In the genomic region with DNA sequence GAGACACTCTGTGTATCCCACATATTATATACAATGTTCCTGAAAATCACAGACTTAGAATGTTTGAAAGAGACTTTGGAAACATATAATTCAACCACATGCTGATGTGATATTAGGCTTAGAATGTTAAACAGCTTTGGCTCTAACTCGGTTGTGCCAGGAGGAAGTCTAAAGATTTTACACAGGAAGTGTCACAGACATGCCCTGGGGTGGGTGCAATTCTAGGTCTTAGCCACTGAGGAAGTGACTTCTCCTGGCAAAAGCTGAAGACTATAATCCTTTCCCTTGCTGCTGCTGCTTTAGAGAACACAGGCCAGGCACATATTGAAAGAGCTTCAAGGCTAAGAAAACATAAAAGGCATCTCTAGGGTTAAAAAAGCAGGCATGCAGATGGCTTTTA, we compare ENCODE assay signal across 9 cellular contexts. TPM values are rescaled to one million over a fixed set of nuclear protein-coding genes. Genes with fewer than 3 reads are reported as not detected.
DNase-seq lines count a peak whose midpoint lies in the region; ATAC-seq and TF ChIP-seq lines count a peak whose summit lies in the region.
"Had no signal": no experiment of that assay in that cellular context is flagged by ENCODE, and none has a peak within 500 bp of the region (broad histone marks: within the 10 kb centered on the region; RNA-seq: fewer than 3 reads in every experiment).

No MANE protein-coding gene starts in this region.

- intact Hi-C loops in Right ventricle myocardium superior (cut with DNase I) = no loop called here
- intact Hi-C loops in spleen (cut with DNase I; ENCODE audit: low total_unique reads) = no loop called here
- intact Hi-C loops in sciatic nerve (cut with DNase I) = no loop called here

- H3K9me3 ChIP-seq in right atrium auricular region (no peaks in the 10 kb centered on the region), spleen (no peaks in the 10 kb centered on the region)

- H3K9me3 Mint-ChIP-seq in central memory CD8-positive, alpha-beta T cell = no peaks in the 10 kb centered on the region
- no peaks in the 10 kb centered on the region for H3K9me3 Mint-ChIP-seq in stimulated activated naive CD8-positive, alpha-beta T cell treated with anti-CD3 and anti-CD28 coated beads, Interleukin-15, amount 100 ng/mL, for 72 hours

- TF ChIP-seq CTCF in right atrium auricular region (IDR thresholded peaks at IDR 0.05) (peak in 1 of 2 donors; percentile 12), spleen (IDR thresholded peaks at IDR 0.05 in 8 of 11, conservative IDR thresholded peaks at IDR 0.05 in 3 of 11) (peak in 3 of 11 experiments; percentile 21 to 43 (median 38)), omental fat pad (IDR thresholded peaks at IDR 0.05) (no peak)

- peaks cover 2% of the 10 kb centered on the region for H3K36me3 Mint-ChIP-seq in central memory CD8-positive, alpha-beta T cell (ENCODE audit: insufficient read depth)

- no peaks in the 10 kb centered on the region for H3K27me3 Mint-ChIP-seq in central memory CD8-positive, alpha-beta T cell
- H3K27me3 Mint-ChIP-seq in stimulated activated naive CD8-positive, alpha-beta T cell treated with anti-CD3 and anti-CD28 coated beads, Interleukin-15, amount 100 ng/mL, for 72 hours = no peaks in the 10 kb centered on the region

- H3K4me1 Mint-ChIP-seq in central memory CD8-positive, alpha-beta T cell = peaks cover 30% of the 10 kb centered on the region
- peaks cover 23% of the 10 kb centered on the region for H3K4me1 Mint-ChIP-seq in stimulated activated naive CD8-positive, alpha-beta T cell treated with anti-CD3 and anti-CD28 coated beads, Interleukin-15, amount 100 ng/mL, for 72 hours

- H3K27me3 ChIP-seq in right atrium auricular region = no peaks in the 10 kb centered on the region
- no peaks in the 10 kb centered on the region for H3K27me3 ChIP-seq in spleen (replicated peaks in 1 of 7)

- no peak overlapping the region for H3K4me3 ChIP-seq in right atrium auricular region
- no peak overlapping the region for H3K4me3 ChIP-seq in spleen

- H3K4me1 ChIP-seq in right atrium auricular region = no peaks in the 10 kb centered on the region
- peaks cover 10 to 42% (median 26%) of the 10 kb centered on the region in 6 donors for H3K4me1 ChIP-seq in spleen

- 0 to 18% (median 0%) methylated on average over 1 of the region's 1 CpG for WGBS in spleen, 5 donors

- no peak for DNase-seq in Right ventricle myocardium superior
- DNase-seq in right atrium auricular region (ENCODE audit: low spot score) = no peak
- peak in 3 of 5 donors; percentile 29 to 46 (median 29) for DNase-seq in T-helper 1 cell
- peak in 1 of 2 donors; percentile 49 for DNase-seq in central memory CD8-positive, alpha-beta T cell (ENCODE audit: low spot score in 2 of 2)
- no peak for DNase-seq in stimulated activated naive CD8-positive, alpha-beta T cell treated with anti-CD3 and anti-CD28 coated beads, Interleukin-15, amount 100 ng/mL, for 72 hours
- no peak for DNase-seq in spleen
- no peak for DNase-seq in omental fat pad (ENCODE audit: low spot score)
- DNase-seq in sciatic nerve (ENCODE audit: low spot score) = no peak
- DNase-seq: NCI-H1436 had no signal

- H3K27ac Mint-ChIP-seq in central memory CD8-positive, alpha-beta T cell (ENCODE audit: low read depth) = peak overlapping the region; percentile 95
- H3K27ac Mint-ChIP-seq in stimulated activated naive CD8-positive, alpha-beta T cell treated with anti-CD3 and anti-CD28 coated beads, Interleukin-15, amount 100 ng/mL, for 72 hours = no peak overlapping the region

- H3K4me3 Mint-ChIP-seq in central memory CD8-positive, alpha-beta T cell = peak overlapping the region; percentile 43
- H3K4me3 Mint-ChIP-seq in stimulated activated naive CD8-positive, alpha-beta T cell treated with anti-CD3 and anti-CD28 coated beads, Interleukin-15, amount 100 ng/mL, for 72 hours = no peak overlapping the region

- H3K36me3 ChIP-seq in right atrium auricular region = no peaks in the 10 kb centered on the region
- H3K36me3 ChIP-seq in spleen = no peaks in the 10 kb centered on the region

- no peak for TF ChIP-seq POLR2A in spleen (IDR thresholded peaks at IDR 0.05)

- peak; percentile 38 for ATAC-seq in Right ventricle myocardium superior (ENCODE audit: poor library complexity)
- peak; percentile 98 for ATAC-seq in central memory CD8-positive, alpha-beta T cell (replicated peaks; ENCODE audit: extremely low read depth, poor library complexity, severe bottlenecking)
- peak; percentile 74 for ATAC-seq in stimulated activated naive CD8-positive, alpha-beta T cell treated with anti-CD3 and anti-CD28 coated beads, Interleukin-15, amount 100 ng/mL, for 72 hours
- no peak for ATAC-seq in omental fat pad (ENCODE audit: low FRiP score)
- no peak for ATAC-seq in sciatic nerve

- H3K27ac ChIP-seq in right atrium auricular region (no peak overlapping the region), spleen (peak overlapping the region in 4 of 8 donors; percentile 34 to 61 (median 44))

RNA-seq across cellular contexts. Expression of a gene that starts 51.0 kb away (rescaled TPM):
- total RNA-seq in Right ventricle myocardium superior = 543 TPM
- total RNA-seq in right atrium auricular region = 1,000 to 10,000 TPM in 1 of 2 donors, 100 to 1,000 TPM in 1; 675 to 1,127 TPM
- total RNA-seq in spleen = 1,000 to 10,000 TPM in 3 of 7 donors, 100 to 1,000 TPM in 4; 725 to 1,398 (median 908) TPM
- polyA plus RNA-seq in spleen = 1,000 to 10,000 TPM; 2,758 to 3,739 (median 3,435) TPM
- 1,000 to 10,000 TPM; 1,480 to 1,916 (median 1,561) TPM for total RNA-seq in omental fat pad
- 780 TPM for total RNA-seq in sciatic nerve

Comparison
In these comparisons a context has a peak if more than half of its experiments do, and no peak if none do; other contexts are left out.
1. ATAC-seq: peak in Right ventricle myocardium superior (single experiment), central memory CD8-positive, alpha-beta T cell (single experiment) and stimulated activated naive CD8-positive, alpha-beta T cell treated with anti-CD3 and anti-CD28 coated beads, Interleukin-15, amount 100 ng/mL, for 72 hours (single experiment); none in omental fat pad (single experiment) and sciatic nerve (single experiment).
2. DNase-seq: peak in T-helper 1 cell (3 of 5); none in Right ventricle myocardium superior (single experiment), right atrium auricular region (single experiment), stimulated activated naive CD8-positive, alpha-beta T cell treated with anti-CD3 and anti-CD28 coated beads, Interleukin-15, amount 100 ng/mL, for 72 hours (0 of 2), spleen (single experiment), omental fat pad (single experiment) and sciatic nerve (single experiment).